Comparison of ENCODE assay signal across 18 cellular contexts in genomic region chr16:16150878-16151152, GRCh38.
"Had no signal": no experiment of that assay in that cellular context is flagged by ENCODE, and none has a peak within 500 bp of the region (broad histone marks: within the 10 kb centered on the region; RNA-seq: fewer than 3 reads in every experiment).

No MANE protein-coding gene starts in this region.

- H3K4me3 ChIP-seq: pancreas, psoas muscle, smooth muscle cell had no signal

- DNase-seq: activated CD4-positive, alpha-beta T cell treated with anti-CD3 and anti-CD28 coated beads for 1 hour; activated CD4-positive, alpha-beta T cell treated with anti-CD3 and anti-CD28 coated beads, Interleukin-2, amount 50 U/mL, for 1 hour; activated CD8-positive, alpha-beta T cell treated with anti-CD3 and anti-CD28 coated beads, Interleukin-2, amount 10 ng/mL, durations not matched to agents 7 days and 5 days; activated naive CD8-positive, alpha-beta T cell treated with anti-CD3 and anti-CD28 coated beads for 36 hours; amniotic stem cell; cerebellar nuclear complex; mammary epithelial cell; stimulated activated CD4-positive, alpha-beta T cell treated with anti-CD3 and anti-CD28 coated beads, Interleukin-2, amount 100 ng/mL, for 48 hours; stimulated activated CD8-positive, alpha-beta memory T cell treated with anti-CD3 and anti-CD28 coated beads, Interleukin-4, amount 100 ng/mL, for 48 hours; stimulated activated naive B cell treated with anti-CD40 and anti-IgM and Interleukin-4, amounts not matched to agents 10 μg/mL and 1 μg/mL and 100 μg/mL, for 72 hours; T-helper 9 cell had no signal

- H3K27me3 ChIP-seq: neutrophil, pancreas had no signal

- ATAC-seq: activated CD8-positive, alpha-beta T cell treated with anti-CD3 and anti-CD28 coated beads, Interleukin-2, amount 10 ng/mL, durations not matched to agents 7 days and 5 days; natural killer cell treated with Interleukin-12 subunit alpha and Interleukin-12 subunit beta and Interleukin-15 and Interleukin-18, amount 100 ng/mL, for 72 hours; stimulated activated naive B cell treated with anti-CD40 and anti-IgM and Interleukin-4, amounts not matched to agents 10 μg/mL and 1 μg/mL and 100 μg/mL, for 72 hours had no signal

- H3K36me3 ChIP-seq: pancreas had no signal

- H3K27ac ChIP-seq: epithelial cell of prostate, neutrophil had no signal

- H3K9me3 ChIP-seq: neutrophil, pancreas, psoas muscle, thoracic aorta had no signal

- H3K4me2 ChIP-seq: smooth muscle cell had no signal
